Comparison of ENCODE assay signal across 8 cellular contexts in the genomic region with DNA sequence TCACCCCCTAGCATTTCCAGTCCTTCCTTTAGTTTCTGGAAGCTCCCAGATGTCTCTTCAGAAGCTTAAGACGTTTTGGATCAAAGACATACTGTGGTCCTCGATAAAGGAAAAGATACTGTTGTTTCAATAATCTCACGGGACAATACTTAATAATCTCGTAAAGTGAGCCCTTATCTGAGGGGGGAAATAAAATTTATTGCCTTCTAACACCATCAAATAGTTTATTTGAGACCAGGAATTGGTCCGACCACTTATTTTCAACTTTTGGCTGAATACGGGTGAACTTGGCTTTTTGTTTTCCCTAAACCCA. TPM values are rescaled to one million over a fixed set of nuclear protein-coding genes. Genes with fewer than 3 reads are reported as not detected.
DNase-seq lines count a peak whose midpoint lies in the region; TF ChIP-seq lines count a peak whose summit lies in the region.

No MANE protein-coding gene starts in this region.

- no peak for TF ChIP-seq POLR2A in esophagus squamous epithelium (IDR thresholded peaks at IDR 0.05)

- in situ Hi-C loops in ACHN (cut with HindIII; ENCODE audit: low pct_ligation_motif_present, low pct_unique_long_range_greater_than_20kb, low sequenced_read_pairs), result no loop called here

- H3K27ac ChIP-seq in DOHH2 (ENCODE audit: low read depth, low read length) (no peak overlapping the region), RWPE1 (peak overlapping the region; percentile 85; the same call in 1 of the 2 replicates), esophagus squamous epithelium (peak overlapping the region; percentile 85 to 92 (median 90))

- POLR2A ChIA-PET in RWPE1 (lab: Yijun Ruan, JAX; ENCODE audit: low non-redundant PET), result no interaction called here

- DNase-seq in RWPE1 (ENCODE audit: low spot score), result no peak
- no peak for DNase-seq in esophagus squamous epithelium (lab: John Stamatoyannopoulos, UW)
- DNase-seq in progenitor cell of endocrine pancreas (ENCODE audit: low spot score, unreplicated experiment), result no peak
- no peak for DNase-seq in ACHN
- no peak for DNase-seq in NCI-H82 treated with DMSO at 0.1 percent for 48 hours (lab: John Stamatoyannopoulos, UW; ENCODE audit: unreplicated experiment)
- DNase-seq in DMS153 treated with DMSO at 0.1 percent for 48 hours (lab: John Stamatoyannopoulos, UW; ENCODE audit: unreplicated experiment), result no peak
- no peak for DNase-seq in UCSD-AML1 (lab: John Stamatoyannopoulos, UW; ENCODE audit: unreplicated experiment)

- TF ChIP-seq CTCF in DOHH2 (IDR thresholded peaks at IDR 0.05; ENCODE audit: low read depth, low read length, poor library complexity, severe bottlenecking), result no peak
- no peak for TF ChIP-seq CTCF in RWPE1 (conservative IDR thresholded peaks at IDR 0.05; ENCODE audit: low read depth)
- TF ChIP-seq CTCF in esophagus squamous epithelium (IDR thresholded peaks at IDR 0.05), result no peak
- no peak for TF ChIP-seq CTCF in progenitor cell of endocrine pancreas (IDR thresholded peaks at IDR 0.05; ENCODE audit: unreplicated experiment)

- H3K36me3 ChIP-seq in DOHH2 (ENCODE audit: control insufficient read depth, low read length) (peaks cover 34% of the 10 kb centered on the region), esophagus squamous epithelium (no peaks in the 10 kb centered on the region)

- H3K4me1 ChIP-seq in DOHH2 (ENCODE audit: control insufficient read depth, low read length), result peaks cover 25% of the 10 kb centered on the region
- peaks cover 0 to 29% (median 11%) of the 10 kb centered on the region in 3 donors for H3K4me1 ChIP-seq in esophagus squamous epithelium

- WGBS in esophagus squamous epithelium, 2 donors, result 29 to 33% methylated on average over 6 of the region's 6 CpGs

- H3K27me3 ChIP-seq in DOHH2 (ENCODE audit: control insufficient read depth, low read length) (no peaks in the 10 kb centered on the region), esophagus squamous epithelium (no peaks in the 10 kb centered on the region)

- H3K9me3 Mint-ChIP-seq in progenitor cell of endocrine pancreas (ENCODE audit: low read depth), result peaks cover 5% of the 10 kb centered on the region

- H3K4me3 Mint-ChIP-seq in progenitor cell of endocrine pancreas (ENCODE audit: low read depth), result peak overlapping the region; percentile 100

- H3K79me2 ChIP-seq in DOHH2 (ENCODE audit: control insufficient read depth, low read length), result peaks cover 44% of the 10 kb centered on the region

- H3K4me1 Mint-ChIP-seq in progenitor cell of endocrine pancreas (ENCODE audit: low read depth), result peaks cover 13% of the 10 kb centered on the region

- no peaks in the 10 kb centered on the region for H3K27me3 Mint-ChIP-seq in progenitor cell of endocrine pancreas

- H4K20me1 ChIP-seq in DOHH2 (ENCODE audit: control insufficient read depth, insufficient read depth, low read depth, low read length), result peaks cover 7% of the 10 kb centered on the region; the same call in 1 of the 2 replicates

- H3K36me3 Mint-ChIP-seq in progenitor cell of endocrine pancreas (ENCODE audit: insufficient read depth), result peaks cover 6% of the 10 kb centered on the region

- CTCF ChIA-PET in RWPE1 (lab: Yijun Ruan, JAX), result no interaction called here

- H3K4me3 ChIP-seq in DOHH2 (ENCODE audit: low read length) (peak overlapping the region; percentile 89), esophagus squamous epithelium (peak overlapping the region; percentile 76 to 93 (median 77))

- H3F3A ChIP-seq in DOHH2 (ENCODE audit: control insufficient read depth, insufficient read depth), result 0 out of 2 replicates have a peak, but pooled peaks cover 2% of the 10 kb centered on the region

- intact Hi-C loops in esophagus squamous epithelium (cut with DNase I), result no loop called here

- H3K4me2 ChIP-seq in DOHH2 (ENCODE audit: low read length), result peak overlapping the region; percentile 89

- peak overlapping the region; percentile 100 for H3K27ac Mint-ChIP-seq in progenitor cell of endocrine pancreas

- H3K9me2 ChIP-seq in DOHH2 (replicated peaks; ENCODE audit: control insufficient read depth, low read length), result no peaks in the 10 kb centered on the region

- H3K9me3 ChIP-seq in DOHH2 (ENCODE audit: control insufficient read depth, insufficient read depth, low read length) (no peaks in the 10 kb centered on the region), esophagus squamous epithelium (no peaks in the 10 kb centered on the region)

RNA-seq across cellular contexts. Expression of a gene that starts 0.6 kb away (rescaled TPM):
- total RNA-seq in esophagus squamous epithelium (10 to 100 TPM in 3 of 4 donors, 1 to 10 TPM in 1; 4.1 to 15.6 (median 11.7) TPM), progenitor cell of endocrine pancreas (30.6 and 31.4 TPM in 2 replicates)
